Comparison of ENCODE assay signal across 1 cellular context in genomic region chr5:40755407-40756365, GRCh38.
TF ChIP-seq lines count a peak whose summit lies in the region.

Gene TTC33 (minus strand): TSS chr5:40755961. CDS start chr5:40747018, 8,943 bp downstream.

TF ChIP-seq in HEK293, 187 proteins besides CTCF, POLR2A, EP300 and RAD21 (continued from another document and continues in another):
- TF ChIP-seq ZNF148 (tag by site-specific recombination; IDR thresholded peaks at IDR 0.05; ENCODE audit: borderline replicate concordance) = no peak
- TF ChIP-seq, protein P1, sequence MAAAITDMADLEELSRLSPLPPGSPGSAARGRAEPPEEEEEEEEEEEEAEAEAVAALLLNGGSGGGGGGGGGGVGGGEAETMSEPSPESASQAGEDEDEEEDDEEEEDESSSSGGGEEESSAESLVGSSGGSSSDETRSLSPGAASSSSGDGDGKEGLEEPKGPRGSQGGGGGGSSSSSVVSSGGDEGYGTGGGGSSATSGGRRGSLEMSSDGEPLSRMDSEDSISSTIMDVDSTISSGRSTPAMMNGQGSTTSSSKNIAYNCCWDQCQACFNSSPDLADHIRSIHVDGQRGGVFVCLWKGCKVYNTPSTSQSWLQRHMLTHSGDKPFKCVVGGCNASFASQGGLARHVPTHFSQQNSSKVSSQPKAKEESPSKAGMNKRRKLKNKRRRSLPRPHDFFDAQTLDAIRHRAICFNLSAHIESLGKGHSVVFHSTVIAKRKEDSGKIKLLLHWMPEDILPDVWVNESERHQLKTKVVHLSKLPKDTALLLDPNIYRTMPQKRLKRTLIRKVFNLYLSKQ (tag by site-specific recombination; IDR thresholded peaks at IDR 0.05; ENCODE audit: borderline replicate concordance) = no peak
- peak; percentile 78 for TF ChIP-seq PATZ1 (tag by site-specific recombination; IDR thresholded peaks at IDR 0.05)
- TF ChIP-seq ZNF391 (tag by site-specific recombination; IDR thresholded peaks at IDR 0.05; ENCODE audit: borderline replicate concordance, low read depth) = 0 out of 2 replicates have a peak, but pooled peaks have one; percentile 57
- TF ChIP-seq ZNF629 (tag by site-specific recombination; IDR thresholded peaks at IDR 0.05) = peak; percentile 72; the same call in 1 of the 2 replicates
- TF ChIP-seq ZNF426 (tag by site-specific recombination; IDR thresholded peaks at IDR 0.05) = no peak
- TF ChIP-seq ZNF600 (tag by site-specific recombination; IDR thresholded peaks at IDR 0.05) = peak; percentile 34
- TF ChIP-seq ZNF24 (tag by site-specific recombination; IDR thresholded peaks at IDR 0.05) = no peak
- no peak for TF ChIP-seq ZNF48 (tag by site-specific recombination; IDR thresholded peaks at IDR 0.05)
- no peak for TF ChIP-seq ZNF548 (tag by site-specific recombination; IDR thresholded peaks at IDR 0.05)
- peak; percentile 84 for TF ChIP-seq ZFP37 (tag by site-specific recombination; IDR thresholded peaks at IDR 0.05)
- TF ChIP-seq YY2 (tag by site-specific recombination; IDR thresholded peaks at IDR 0.05) = peak; percentile 23; the same call in 1 of the 2 replicates
- no peak for TF ChIP-seq ZNF558 (tag by site-specific recombination; IDR thresholded peaks at IDR 0.05)
- TF ChIP-seq ZNF302 (tag by site-specific recombination; IDR thresholded peaks at IDR 0.05; ENCODE audit: low read depth) = no peak
- no peak for TF ChIP-seq ZNF175 (tag by site-specific recombination; IDR thresholded peaks at IDR 0.05)
- no peak for TF ChIP-seq ZNF266 (tag by site-specific recombination; IDR thresholded peaks at IDR 0.05; ENCODE audit: low read depth)
- peak; percentile 72 for TF ChIP-seq ZNF580 (tag by site-specific recombination; IDR thresholded peaks at IDR 0.05)
- TF ChIP-seq KLF8 (tag by site-specific recombination; IDR thresholded peaks at IDR 0.05) = peak; percentile 83
- TF ChIP-seq GLI4 (tag by site-specific recombination; IDR thresholded peaks at IDR 0.05) = no peak
- no peak for TF ChIP-seq ZNF174 (tag by site-specific recombination; IDR thresholded peaks at IDR 0.05)
- TF ChIP-seq, protein P2, sequence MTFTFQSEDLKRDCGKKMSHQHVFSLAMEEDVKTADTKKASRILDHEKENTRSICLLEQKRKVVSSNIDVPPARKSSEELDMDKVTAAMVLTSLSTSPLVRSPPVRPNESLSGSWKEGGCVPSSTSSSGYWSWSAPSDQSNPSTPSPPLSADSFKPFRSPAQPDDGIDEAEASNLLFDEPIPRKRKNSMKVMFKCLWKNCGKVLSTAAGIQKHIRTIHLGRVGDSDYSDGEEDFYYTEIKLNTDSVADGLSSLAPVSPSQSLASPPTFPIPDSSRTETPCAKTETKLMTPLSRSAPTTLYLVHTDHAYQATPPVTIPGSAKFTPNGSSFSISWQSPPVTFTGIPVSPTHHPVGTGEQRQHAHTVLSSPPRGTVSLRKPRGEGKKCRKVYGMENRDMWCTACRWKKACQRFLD (tag by site-specific recombination; IDR thresholded peaks at IDR 0.05) = no peak
- no peak for TF ChIP-seq ZNF280C (tag by site-specific recombination; IDR thresholded peaks at IDR 0.05)
- TF ChIP-seq ZSCAN23 (tag by site-specific recombination; IDR thresholded peaks at IDR 0.05) = peak; percentile 14; the same call in 1 of the 2 replicates
- peak; percentile 76 for TF ChIP-seq ZNF366 (tag by site-specific recombination; conservative IDR thresholded peaks at IDR 0.05)
- TF ChIP-seq ZFP3 (tag by site-specific recombination; IDR thresholded peaks at IDR 0.05; ENCODE audit: low read depth) = 0 out of 2 replicates have a peak, but pooled peaks have one; percentile 8
- TF ChIP-seq ZNF140 (tag by site-specific recombination; IDR thresholded peaks at IDR 0.05) = no peak
- 0 out of 2 replicates have a peak, but pooled peaks have one; percentile 40 for TF ChIP-seq MEIS1 (CRISPR knock-in tag; IDR thresholded peaks at IDR 0.05; ENCODE audit: borderline replicate concordance)
- TF ChIP-seq, protein P3, sequence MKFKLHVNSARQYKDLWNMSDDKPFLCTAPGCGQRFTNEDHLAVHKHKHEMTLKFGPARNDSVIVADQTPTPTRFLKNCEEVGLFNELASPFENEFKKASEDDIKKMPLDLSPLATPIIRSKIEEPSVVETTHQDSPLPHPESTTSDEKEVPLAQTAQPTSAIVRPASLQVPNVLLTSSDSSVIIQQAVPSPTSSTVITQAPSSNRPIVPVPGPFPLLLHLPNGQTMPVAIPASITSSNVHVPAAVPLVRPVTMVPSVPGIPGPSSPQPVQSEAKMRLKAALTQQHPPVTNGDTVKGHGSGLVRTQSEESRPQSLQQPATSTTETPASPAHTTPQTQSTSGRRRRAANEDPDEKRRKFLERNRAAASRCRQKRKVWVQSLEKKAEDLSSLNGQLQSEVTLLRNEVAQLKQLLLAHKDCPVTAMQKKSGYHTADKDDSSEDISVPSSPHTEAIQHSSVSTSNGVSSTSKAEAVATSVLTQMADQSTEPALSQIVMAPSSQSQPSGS (tag by site-specific recombination; IDR thresholded peaks at IDR 0.05; ENCODE audit: low read depth) = no peak
- no peak for TF ChIP-seq ZNF677 (tag by site-specific recombination; IDR thresholded peaks at IDR 0.05)
- no peak for TF ChIP-seq ZNF830 (tag by site-specific recombination; IDR thresholded peaks at IDR 0.05; ENCODE audit: low read depth)
- peak; percentile 92 for TF ChIP-seq ZNF449 (tag by site-specific recombination; IDR thresholded peaks at IDR 0.05)
- no peak for TF ChIP-seq ZNF146 (tag by site-specific recombination; IDR thresholded peaks at IDR 0.05)
- TF ChIP-seq ZNF433 (tag by site-specific recombination; IDR thresholded peaks at IDR 0.05; ENCODE audit: low read depth) = no peak
- TF ChIP-seq ZBTB17 (tag by site-specific recombination; IDR thresholded peaks at IDR 0.05) = peak; percentile 94
- no peak for TF ChIP-seq ZNF214 (tag by site-specific recombination; IDR thresholded peaks at IDR 0.05; ENCODE audit: borderline replicate concordance)
- TF ChIP-seq ZNF398 (tag by site-specific recombination; IDR thresholded peaks at IDR 0.05) = no peak; the same call in 1 of the 2 replicates
- TF ChIP-seq, protein P4, sequence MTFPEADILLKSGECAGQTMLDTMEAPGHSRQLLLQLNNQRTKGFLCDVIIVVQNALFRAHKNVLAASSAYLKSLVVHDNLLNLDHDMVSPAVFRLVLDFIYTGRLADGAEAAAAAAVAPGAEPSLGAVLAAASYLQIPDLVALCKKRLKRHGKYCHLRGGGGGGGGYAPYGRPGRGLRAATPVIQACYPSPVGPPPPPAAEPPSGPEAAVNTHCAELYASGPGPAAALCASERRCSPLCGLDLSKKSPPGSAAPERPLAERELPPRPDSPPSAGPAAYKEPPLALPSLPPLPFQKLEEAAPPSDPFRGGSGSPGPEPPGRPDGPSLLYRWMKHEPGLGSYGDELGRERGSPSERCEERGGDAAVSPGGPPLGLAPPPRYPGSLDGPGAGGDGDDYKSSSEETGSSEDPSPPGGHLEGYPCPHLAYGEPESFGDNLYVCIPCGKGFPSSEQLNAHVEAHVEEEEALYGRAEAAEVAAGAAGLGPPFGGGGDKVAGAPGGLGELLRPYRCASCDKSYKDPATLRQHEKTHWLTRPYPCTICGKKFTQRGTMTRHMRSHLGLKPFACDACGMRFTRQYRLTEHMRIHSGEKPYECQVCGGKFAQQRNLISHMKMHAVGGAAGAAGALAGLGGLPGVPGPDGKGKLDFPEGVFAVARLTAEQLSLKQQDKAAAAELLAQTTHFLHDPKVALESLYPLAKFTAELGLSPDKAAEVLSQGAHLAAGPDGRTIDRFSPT (tag by site-specific recombination; IDR thresholded peaks at IDR 0.05) = 0 out of 2 replicates have a peak, but pooled peaks have one; percentile 13
- no peak for TF ChIP-seq ZNF416 (tag by site-specific recombination; IDR thresholded peaks at IDR 0.05)
- peak; percentile 49; the same call in 1 of the 2 replicates for TF ChIP-seq ZNF843 (tag by site-specific recombination; IDR thresholded peaks at IDR 0.05)
- no peak for TF ChIP-seq ZNF16 (tag by site-specific recombination; IDR thresholded peaks at IDR 0.05; ENCODE audit: low read depth)
